ENCODE assay signal across 14 cellular contexts in the genomic region with DNA sequence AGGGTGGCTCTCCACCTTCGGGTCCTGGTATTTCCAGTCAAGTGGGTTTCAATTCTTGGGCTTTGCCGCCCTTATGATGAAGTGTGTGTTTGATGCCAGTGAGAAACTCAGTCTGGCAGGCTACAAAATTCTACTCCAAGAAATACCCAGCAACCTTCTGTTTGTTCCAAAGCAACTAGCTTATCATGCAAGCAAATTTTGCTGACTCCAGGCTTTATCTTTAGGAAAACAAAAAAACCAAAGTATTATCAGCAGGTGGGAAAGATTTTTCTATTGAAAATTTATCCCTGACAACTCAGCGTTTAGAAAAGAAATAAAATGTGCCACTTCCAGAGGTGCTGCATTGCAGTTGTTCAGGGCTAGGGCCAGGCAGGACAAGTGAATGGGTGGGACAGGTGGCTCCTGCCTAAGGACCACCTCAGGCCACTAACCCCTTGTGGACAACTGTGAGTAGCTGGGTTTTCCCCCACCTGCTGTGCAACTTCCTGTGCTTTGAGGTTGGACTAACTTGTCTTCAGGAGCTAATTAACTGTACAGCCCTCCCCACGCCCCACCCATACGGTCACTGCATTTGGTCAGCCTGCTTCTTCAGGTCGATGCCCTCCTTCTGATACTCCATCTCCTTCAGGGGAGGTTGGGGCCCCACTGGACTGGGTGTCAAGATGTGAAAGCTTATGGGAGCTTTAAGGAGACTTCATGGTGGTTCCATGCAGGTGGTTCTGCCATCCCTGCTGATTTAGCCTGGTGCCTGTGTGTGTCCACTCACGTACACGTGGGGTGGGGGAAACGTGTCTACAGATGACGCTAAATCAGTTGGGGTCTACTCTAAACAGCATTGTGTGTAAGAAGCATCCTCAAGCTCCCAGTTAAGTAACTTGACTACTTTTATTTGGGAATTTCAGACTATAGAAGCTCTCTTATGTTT. TPM values are rescaled to one million over a fixed set of nuclear protein-coding genes. Genes with fewer than 3 reads are reported as not detected.
DNase-seq lines count a peak whose midpoint lies in the region; ATAC-seq and TF ChIP-seq lines count a peak whose summit lies in the region.
"Had no signal": no experiment of that assay in that cellular context is flagged by ENCODE, and none has a peak within 500 bp of the region (broad histone marks: within the 10 kb centered on the region; RNA-seq: fewer than 3 reads in every experiment).

No MANE protein-coding gene starts in this region.

- H2BK5ac ChIP-seq in IMR-90 (ENCODE audit: low read depth, low read length, poor library complexity, severe bottlenecking): no peak overlapping the region

- H3K4ac ChIP-seq in IMR-90 (ENCODE audit: low read depth, low read length): peak overlapping the region; percentile 17; the same call in 1 of the 2 replicates

- H3K4me3 ChIP-seq in IMR-90 (ENCODE audit: insufficient read depth, low read depth, low read length): no peak overlapping the region

- H2BK20ac ChIP-seq in IMR-90 (ENCODE audit: low read depth, low read length): peak overlapping the region; percentile 33; the same call in 1 of the 2 replicates

- peaks cover 15% of the 10 kb centered on the region; the same call in 1 of the 2 replicates for H3K36me3 ChIP-seq in IMR-90 (ENCODE audit: control insufficient read depth, insufficient read depth, low read length)

- H3K36me3 Mint-ChIP-seq in activated B cell treated with CpG ODN at 0.5 μM for 24 hours (ENCODE audit: low read depth) (peaks cover 50% of the 10 kb centered on the region), progenitor cell of endocrine pancreas (ENCODE audit: insufficient read depth) (peaks cover 11% of the 10 kb centered on the region)

- in situ Hi-C loops in IMR-90 (cut with MboI; ENCODE audit: low sequenced_read_pairs): no loop called here

- H3K27ac ChIP-seq in IMR-90 (ENCODE audit: insufficient read depth, low read length): no peak overlapping the region
- H3K27ac ChIP-seq: VCaP had no signal

- H3K56ac ChIP-seq in IMR-90 (ENCODE audit: extremely low read depth, insufficient read depth, low read length): no peak overlapping the region

- CTCF ChIA-PET in IMR-90 (lab: Yijun Ruan, JAX): interaction anchor here (0.6 kb wide), 1 partner anchor 985 kb away, joined by 5 read pairs; no protein-coding TSS in a partner anchor
- CTCF ChIA-PET in activated B cell treated with CpG ODN at 0.5 μM for 24 hours (lab: Charles Lee): interaction anchor here (0.7 to 1.9 kb wide), 2 partner anchors 10 to 19 kb away, joined by 3 to 6 read pairs; no protein-coding TSS in a partner anchor

- H3K9me3 Mint-ChIP-seq in activated B cell treated with CpG ODN at 0.5 μM for 24 hours: no peaks in the 10 kb centered on the region
- no peaks in the 10 kb centered on the region for H3K9me3 Mint-ChIP-seq in progenitor cell of endocrine pancreas (ENCODE audit: low read depth)
- H3K9me3 Mint-ChIP-seq: activated naive CD4-positive, alpha-beta T cell treated with anti-CD3 and anti-CD28 coated beads, Interleukin-2, amount 50 U/mL, for 24 hours; CD4-positive, alpha-beta T cell; nephron progenitor cell had no signal

- no peak overlapping the region for H4K8ac ChIP-seq in IMR-90 (ENCODE audit: low read depth in 2 of 2, low read length in 2 of 2)

- dilution Hi-C loops in IMR-90 (cut with HindIII; ENCODE audit: low sequenced_read_pairs, unreplicated experiment): no loop called here

- intact Hi-C loops in IMR-90 (cut with micrococcal nuclease) (no loop called here), activated B cell treated with CpG ODN at 0.5 μM for 24 hours (cut with micrococcal nuclease) (loop anchor here (1.0 kb wide), 1 partner anchor 10 kb away; no protein-coding TSS in a partner anchor), Right ventricle myocardium superior (cut with DNase I) (no loop called here)

- H3K27ac Mint-ChIP-seq in activated B cell treated with CpG ODN at 0.5 μM for 24 hours (no peak overlapping the region), progenitor cell of endocrine pancreas (peak overlapping the region; percentile 67)
- H3K27ac Mint-ChIP-seq: CD4-positive, alpha-beta T cell; nephron progenitor cell had no signal

- no peak overlapping the region for H3K23ac ChIP-seq in IMR-90 (ENCODE audit: low read depth, low read length)

- no peak overlapping the region for H2AK9ac ChIP-seq in IMR-90 (replicated peaks; ENCODE audit: low read depth, low read length, poor library complexity)

- H3K18ac ChIP-seq in IMR-90 (ENCODE audit: low read depth, low read length): 0 out of 2 replicates have a peak overlapping the region, but pooled peaks have one; percentile 9

- no peak overlapping the region for H2BK120ac ChIP-seq in IMR-90 (ENCODE audit: low read depth, low read length)

- WGBS in IMR-90 (ENCODE audit: extremely low coverage in 2 of 2, insufficient read length in 1 of 2), 2 experiments: 100% methylated on average over 1 of the region's 10 CpGs; no CpG with 5 or more reads in 1 of the 2 experiments

- H4K91ac ChIP-seq in IMR-90 (ENCODE audit: insufficient read depth, low read depth, low read length): no peak overlapping the region

- no peaks in the 10 kb centered on the region; a peak in 1 of 4 replicates for H3K79me1 ChIP-seq in IMR-90 (ENCODE audit: low read depth in 1 of 2, low read length in 2 of 2)

- no peak for TF ChIP-seq POLR2A in IMR-90 (IDR thresholded peaks at IDR 0.05; ENCODE audit: low read depth, low read length)

- peaks cover 6% of the 10 kb centered on the region for H4K20me1 ChIP-seq in IMR-90 (ENCODE audit: insufficient read depth, low read length)

- ATAC-seq in IMR-90 (ENCODE audit: low read depth) (no peak), activated B cell treated with CpG ODN at 0.5 μM for 24 hours (ENCODE audit: low read depth) (peak; percentile 41), Right ventricle myocardium superior (ENCODE audit: poor library complexity) (no peak)

- no peak for TF ChIP-seq RAD21 in IMR-90 (IDR thresholded peaks at IDR 0.05; ENCODE audit: low read length)

- H3K9ac ChIP-seq in IMR-90 (ENCODE audit: low read depth, low read length): no peak overlapping the region

- H3K27me3 Mint-ChIP-seq in activated B cell treated with CpG ODN at 0.5 μM for 24 hours: no peaks in the 10 kb centered on the region
- no peaks in the 10 kb centered on the region for H3K27me3 Mint-ChIP-seq in progenitor cell of endocrine pancreas
- H3K27me3 Mint-ChIP-seq: activated naive CD4-positive, alpha-beta T cell treated with anti-CD3 and anti-CD28 coated beads, Interleukin-2, amount 50 U/mL, for 24 hours; CD4-positive, alpha-beta T cell had no signal

- no peaks in the 10 kb centered on the region for H3K9me3 ChIP-seq in IMR-90 (ENCODE audit: control insufficient read depth, insufficient read depth, low read length)

- BruUV-seq in IMR-90 (replicated peaks; lab: Mats Ljungman, UMichigan): TSS peak; percentile 37

- peaks cover 7% of the 10 kb centered on the region for H3K9me1 ChIP-seq in IMR-90 (ENCODE audit: insufficient read depth, low read length)

- DNase-seq in NK-92 treated with Interleukin-12 subunit alpha and Interleukin-12 subunit beta, amount 100 ng/mL, for 24 hours (lab: John Stamatoyannopoulos, UW): peak; percentile 40
- DNase-seq in NK-92 (lab: John Stamatoyannopoulos, UW; ENCODE audit: unreplicated experiment) (no peak), IMR-90 (no peak), activated B cell treated with CpG ODN at 0.5 μM for 24 hours (no peak), progenitor cell of endocrine pancreas (ENCODE audit: low spot score, unreplicated experiment) (no peak), Right ventricle myocardium superior (no peak), GM03348 (ENCODE audit: low spot score) (no peak)
- DNase-seq in activated CD4-positive, CD25-positive, alpha-beta regulatory T cell treated with anti-CD3 and anti-CD28 coated beads, Interleukin-2, amount 50 U/mL, for 72 hours: no peak
- DNase-seq: effector memory CD4-positive, alpha-beta T cell; NCI-H2171; nephron progenitor cell had no signal

- no peak overlapping the region for H4K5ac ChIP-seq in IMR-90 (ENCODE audit: low read depth, low read length)

- TF ChIP-seq CTCF in IMR-90 (conservative IDR thresholded peaks at IDR 0.05; ENCODE audit: low read depth, low read length) (no peak), activated B cell treated with CpG ODN at 0.5 μM for 24 hours (IDR thresholded peaks at IDR 0.05) (no peak), progenitor cell of endocrine pancreas (IDR thresholded peaks at IDR 0.05; ENCODE audit: unreplicated experiment) (no peak)

- peaks cover 13% of the 10 kb centered on the region for H3K27me3 ChIP-seq in IMR-90 (ENCODE audit: control insufficient read depth, insufficient read depth, low read length)

- H3K4me3 Mint-ChIP-seq in activated B cell treated with CpG ODN at 0.5 μM for 24 hours (no peak overlapping the region), progenitor cell of endocrine pancreas (ENCODE audit: low read depth) (no peak overlapping the region)
- H3K4me3 Mint-ChIP-seq: activated naive CD4-positive, alpha-beta T cell treated with anti-CD3 and anti-CD28 coated beads, Interleukin-2, amount 50 U/mL, for 24 hours; nephron progenitor cell had no signal

- POLR2A ChIA-PET in IMR-90 (lab: Charles Lee; ENCODE audit: unreplicated experiment): interaction anchor here (0.6 kb wide), 1 partner anchor 49 kb away, joined by 3 read pairs; no protein-coding TSS in a partner anchor
- POLR2A ChIA-PET in activated B cell treated with CpG ODN at 0.5 μM for 24 hours (lab: Charles Lee): interaction anchor here (0.6 to 3.9 kb wide), 7 partner anchors 9 to 52 kb away, joined by 3 to 38 read pairs (median 10); a partner anchor contains a TSS

- H3K4me1 Mint-ChIP-seq in activated B cell treated with CpG ODN at 0.5 μM for 24 hours (peaks cover 35% of the 10 kb centered on the region), progenitor cell of endocrine pancreas (ENCODE audit: low read depth) (peaks cover 31% of the 10 kb centered on the region)

- no peak overlapping the region; the same call in 1 of the 2 replicates for H3K4me2 ChIP-seq in IMR-90 (ENCODE audit: low read depth, low read length)

- peak overlapping the region; percentile 25; the same call in 1 of the 3 replicates for H2BK15ac ChIP-seq in IMR-90 (ENCODE audit: low read depth, low read length)

- H3K14ac ChIP-seq in IMR-90 (replicated peaks; ENCODE audit: low read depth, low read length): no peak overlapping the region

- peaks cover 11% of the 10 kb centered on the region for H3K4me1 ChIP-seq in IMR-90 (ENCODE audit: control insufficient read depth, insufficient read depth, low read length)

- no peak overlapping the region for H2AFZ ChIP-seq in IMR-90 (replicated peaks; ENCODE audit: low read length, poor library complexity)

- peak overlapping the region; percentile 61; the same call in 1 of the 2 replicates for H2AK5ac ChIP-seq in IMR-90 (ENCODE audit: low read depth, low read length)

TF ChIP-seq in IMR-90, 13 proteins besides CTCF, POLR2A, EP300 and RAD21 (continues in another document):
- TF ChIP-seq MAFK (IDR thresholded peaks at IDR 0.05; ENCODE audit: low read depth, low read length): peak; percentile 49
- no peak for TF ChIP-seq NFE2L2 (IDR thresholded peaks at IDR 0.05; ENCODE audit: low read depth, low read length)

RNA-seq across cellular contexts. Expression of a gene that starts 46.8 kb away (rescaled TPM):
- 1.1 and 1.4 TPM in 2 replicates for total RNA-seq in IMR-90 (2012; rRNA removed)
- 1.7 TPM in 2 replicates for polyA plus RNA-seq in IMR-90 (2012; rRNA removed)
- 0.78 and 1.4 TPM in 2 replicates for polyA plus RNA-seq in IMR-90 (2012; cell fraction: cytosol; rRNA removed)
- 2.6 and 5.7 TPM in 2 replicates for polyA plus RNA-seq in IMR-90 (2012; cell fraction: nucleus; rRNA removed; ENCODE audit: low replicate concordance)
- total RNA-seq in activated B cell treated with CpG ODN at 0.5 μM for 24 hours: 205 and 221 TPM in 2 replicates
- 24.2 and 27.7 TPM in 2 replicates for total RNA-seq in progenitor cell of endocrine pancreas
- total RNA-seq in Right ventricle myocardium superior: 10.8 TPM
